10 cellular contexts compared by ENCODE assay signal in the genomic region with DNA sequence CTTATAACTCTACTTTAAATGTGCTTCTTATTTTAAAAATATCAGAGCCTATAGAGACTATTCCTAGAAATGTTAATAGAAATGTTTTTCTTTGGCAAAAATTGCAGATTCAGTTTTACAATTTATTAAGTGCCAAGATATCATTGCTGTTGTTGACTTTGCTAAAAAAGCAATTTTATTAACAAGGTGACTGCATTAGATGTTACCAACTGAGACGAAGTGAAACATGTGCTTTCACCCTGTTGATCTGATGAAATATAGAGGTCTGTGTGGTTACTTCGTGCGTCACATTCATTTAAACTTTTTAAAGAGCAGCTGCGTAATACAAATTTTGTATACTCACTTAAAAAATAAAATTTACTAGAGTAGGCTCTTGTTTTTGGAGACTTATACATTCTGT.
DNase-seq lines count a peak whose midpoint lies in the region; ATAC-seq, FAIRE-seq and TF ChIP-seq lines count a peak whose summit lies in the region.
"Had no signal": no experiment of that assay in that cellular context is flagged by ENCODE, and none has a peak within 500 bp of the region (broad histone marks: within the 10 kb centered on the region; RNA-seq: fewer than 3 reads in every experiment).

No MANE protein-coding gene starts in this region.

- no peaks in the 10 kb centered on the region for H3K9me3 Mint-ChIP-seq in activated naive CD4-positive, alpha-beta T cell treated with anti-CD3 and anti-CD28 coated beads for 36 hours
- H3K9me3 Mint-ChIP-seq in activated naive CD4-positive, alpha-beta T cell treated with anti-CD3 and anti-CD28 coated beads, Interleukin-2, amount 50 U/mL, for 72 hours: peaks cover 8 to 10% of the 10 kb centered on the region in 2 donors
- H3K9me3 Mint-ChIP-seq in MCF 10A (ENCODE audit: unreplicated experiment): peaks cover 7% of the 10 kb centered on the region
- H3K9me3 Mint-ChIP-seq in type B pancreatic cell: peaks cover 15% of the 10 kb centered on the region

- H3K4me1 Mint-ChIP-seq in activated naive CD4-positive, alpha-beta T cell treated with anti-CD3 and anti-CD28 coated beads for 36 hours (ENCODE audit: low read depth): peaks cover 12% of the 10 kb centered on the region
- H3K4me1 Mint-ChIP-seq in MCF 10A (ENCODE audit: insufficient read depth, unreplicated experiment) (peaks cover 6% of the 10 kb centered on the region), type B pancreatic cell (ENCODE audit: unreplicated experiment) (peaks cover 40% of the 10 kb centered on the region)

- no peaks in the 10 kb centered on the region for H3K27me3 Mint-ChIP-seq in activated naive CD4-positive, alpha-beta T cell treated with anti-CD3 and anti-CD28 coated beads for 36 hours (ENCODE audit: low read depth)
- H3K27me3 Mint-ChIP-seq in MCF 10A (ENCODE audit: insufficient read depth, unreplicated experiment): no peaks in the 10 kb centered on the region
- no peaks in the 10 kb centered on the region for H3K27me3 Mint-ChIP-seq in type B pancreatic cell

- H3K27me3 ChIP-seq in lower lobe of right lung (ENCODE audit: low read depth): no peaks in the 10 kb centered on the region

- peak overlapping the region; percentile 47 for H3K4me3 Mint-ChIP-seq in activated naive CD4-positive, alpha-beta T cell treated with anti-CD3 and anti-CD28 coated beads for 36 hours
- H3K4me3 Mint-ChIP-seq in MCF 10A (ENCODE audit: unreplicated experiment): peak overlapping the region; percentile 68
- H3K4me3 Mint-ChIP-seq in type B pancreatic cell: peak overlapping the region; percentile 90

- peak overlapping the region; percentile 45 for H3K4me3 ChIP-seq in lower lobe of right lung

- H3K27ac Mint-ChIP-seq in activated naive CD4-positive, alpha-beta T cell treated with anti-CD3 and anti-CD28 coated beads for 36 hours: peak overlapping the region; percentile 37
- H3K27ac Mint-ChIP-seq in activated naive CD4-positive, alpha-beta T cell treated with anti-CD3 and anti-CD28 coated beads, Interleukin-2, amount 50 U/mL, for 72 hours: no peak overlapping the region
- H3K27ac Mint-ChIP-seq in MCF 10A (ENCODE audit: low read depth, unreplicated experiment) (peak overlapping the region; percentile 92), type B pancreatic cell (peak overlapping the region; percentile 94)

- BruUV-seq in MCF 10A (replicated peaks; lab: Mats Ljungman, UMichigan): no TSS peak

- no peak for DNase-seq in activated naive CD4-positive, alpha-beta T cell treated with anti-CD3 and anti-CD28 coated beads for 36 hours
- DNase-seq in activated naive CD4-positive, alpha-beta T cell treated with anti-CD3 and anti-CD28 coated beads, Interleukin-2, amount 50 U/mL, for 72 hours (ENCODE audit: low spot score in 2 of 2): no peak
- DNase-seq in MCF 10A (ENCODE audit: unreplicated experiment) (peak; percentile 46), lower lobe of right lung (no peak), type B pancreatic cell (ENCODE audit: extremely low spot score, unreplicated experiment) (no peak), SK-N-DZ (ENCODE audit: low spot score) (no peak), GM19239 (ENCODE audit: insufficient read length, low spot score) (no peak)

- POLR2A ChIA-PET in MCF 10A (lab: Yijun Ruan, JAX): interaction anchor here (0.7 to 3.0 kb wide), 13 partner anchors 9 to 1159 kb away, joined by 3 to 21 read pairs (median 3); no protein-coding TSS in a partner anchor

- TF ChIP-seq CTCF in MCF 10A (IDR thresholded peaks at IDR 0.05; ENCODE audit: unreplicated experiment) (no peak), lower lobe of right lung (IDR thresholded peaks at IDR 0.05) (no peak), type B pancreatic cell (conservative IDR thresholded peaks at IDR 0.05) (no peak)

- H3K36me3 ChIP-seq in lower lobe of right lung: no peaks in the 10 kb centered on the region

- no peak for FAIRE-seq in GM19239 (lab: Jason Lieb, UNC)
- FAIRE-seq: colon had no signal

- CTCF ChIA-PET in activated naive CD4-positive, alpha-beta T cell treated with anti-CD3 and anti-CD28 coated beads for 36 hours (lab: Charles Lee): no interaction called here
- CTCF ChIA-PET in MCF 10A (lab: Yijun Ruan, JAX): interaction anchor here (0.5 to 1.8 kb wide), 4 partner anchors 15 to 751 kb away, joined by 3 to 5 read pairs (median 3); no protein-coding TSS in a partner anchor

- intact Hi-C loops in activated naive CD4-positive, alpha-beta T cell treated with anti-CD3 and anti-CD28 coated beads for 36 hours (cut with micrococcal nuclease): loop anchor here (2.0 to 10.0 kb wide), 3 partner anchors 113 to 1417 kb away; a partner anchor contains a TSS
- intact Hi-C loops in MCF 10A (cut with micrococcal nuclease): loop anchor here (10.0 kb wide), 2 partner anchors 111 to 389 kb away; no protein-coding TSS in a partner anchor
- intact Hi-C loops in lower lobe of right lung (cut with DNase I): no loop called here

- H3K27ac ChIP-seq in lower lobe of right lung: peak overlapping the region; percentile 77

- H3K36me3 Mint-ChIP-seq in activated naive CD4-positive, alpha-beta T cell treated with anti-CD3 and anti-CD28 coated beads for 36 hours (ENCODE audit: low read depth): no peaks in the 10 kb centered on the region
- no peaks in the 10 kb centered on the region for H3K36me3 Mint-ChIP-seq in activated naive CD4-positive, alpha-beta T cell treated with anti-CD3 and anti-CD28 coated beads, Interleukin-2, amount 50 U/mL, for 72 hours
- H3K36me3 Mint-ChIP-seq in MCF 10A (ENCODE audit: insufficient read depth, unreplicated experiment) (no peaks in the 10 kb centered on the region), type B pancreatic cell (peaks cover 18% of the 10 kb centered on the region)

- H3K4me1 ChIP-seq in lower lobe of right lung: peaks cover 7% of the 10 kb centered on the region

- H3K9me3 ChIP-seq in lower lobe of right lung: no peaks in the 10 kb centered on the region

- ATAC-seq in activated naive CD4-positive, alpha-beta T cell treated with anti-CD3 and anti-CD28 coated beads, Interleukin-2, amount 50 U/mL, for 72 hours: no peak
- peak in 1 of 2 donors; percentile 67 for ATAC-seq in lower lobe of right lung
- ATAC-seq in GM18520 (IDR thresholded peaks at IDR 0.05; ENCODE audit: unreplicated experiment): no peak
- ATAC-seq: Panc1 had no signal

Comparison
In these comparisons a context has a peak if more than half of its experiments do, and no peak if none do; other contexts are left out.
1. H3K27ac Mint-ChIP-seq: peak in activated naive CD4-positive, alpha-beta T cell treated with anti-CD3 and anti-CD28 coated beads for 36 hours (single experiment), MCF 10A (single experiment) and type B pancreatic cell (single experiment); none in activated naive CD4-positive, alpha-beta T cell treated with anti-CD3 and anti-CD28 coated beads, Interleukin-2, amount 50 U/mL, for 72 hours (0 of 2).
2. Peak in every context shown above with its lines, with median percentiles within 50 percentile points of each other: H3K4me3 Mint-ChIP-seq.